ENCODE assay signal across 10 cellular contexts in genomic region chr5:378976-379742, GRCh38. TPM values are rescaled to one million over a fixed set of nuclear protein-coding genes. Genes with fewer than 3 reads are reported as not detected.
A peak's percentile ranks its signal among the peaks of the same experiment; 100 is the strongest.
DNase-seq lines count a peak whose midpoint lies in the region; ATAC-seq and TF ChIP-seq lines count a peak whose summit lies in the region.
"Had no signal": no experiment of that assay in that cellular context is flagged by ENCODE, and none has a peak within 500 bp of the region (broad histone marks: within the 10 kb centered on the region; RNA-seq: fewer than 3 reads in every experiment).

No MANE protein-coding gene starts in this region.

- peak; percentile 66 to 72 for ATAC-seq in activated T-cell treated with anti-CD3 and anti-CD28 coated beads, Interleukin-2, amount 50 U/mL, for 4 hours
- ATAC-seq in GM18502 (IDR thresholded peaks at IDR 0.05; ENCODE audit: poor library complexity, unreplicated experiment) (no peak), GM21526 (IDR thresholded peaks at IDR 0.05; ENCODE audit: low FRiP score, unreplicated experiment) (no peak)
- ATAC-seq: lower lobe of right lung, right cardiac atrium had no signal

- H2BK15ac ChIP-seq in mesenchymal stem cell (ENCODE audit: low read depth, poor library complexity, severe bottlenecking): no peak overlapping the region

- H3K27me3 ChIP-seq in mesenchymal stem cell (ENCODE audit: control insufficient read depth in 1 of 2, insufficient read depth in 1 of 2, low read length in 2 of 2): no peaks in the 10 kb centered on the region

- WGBS in mesenchymal stem cell: 95% methylated on average over 15 of the region's 16 CpGs

- no peak overlapping the region for H3K4me3 ChIP-seq in AG09309 (ENCODE audit: control insufficient read depth, low read depth, low read length)
- no peak overlapping the region for H3K4me3 ChIP-seq in mesenchymal stem cell (ENCODE audit: insufficient read depth in 1 of 2, low read depth in 1 of 2, low read length in 2 of 2)
- H3K4me3 ChIP-seq: lower lobe of right lung had no signal

- H3K4me1 ChIP-seq in mesenchymal stem cell (ENCODE audit: control insufficient read depth, insufficient read depth, low read depth, low read length): peaks cover 14% of the 10 kb centered on the region

- peak overlapping the region; percentile 2 to 19 for H3K4ac ChIP-seq in mesenchymal stem cell (ENCODE audit: low read depth in 1 of 2, low read length in 2 of 2)

- H3K36me3 Mint-ChIP-seq in activated T-cell treated with anti-CD3 and anti-CD28 coated beads, Interleukin-2, amount 50 U/mL, for 4 hours (ENCODE audit: insufficient read depth): peaks cover 4% of the 10 kb centered on the region

- peaks cover 0 to 9% of the 10 kb centered on the region in 2 experiments for H3K36me3 ChIP-seq in mesenchymal stem cell (ENCODE audit: control insufficient read depth in 1 of 2, insufficient read depth in 2 of 2, low read depth in 1 of 2, low read length in 2 of 2)
- H3K36me3 ChIP-seq: lower lobe of right lung had no signal

- H3K79me1 ChIP-seq in mesenchymal stem cell (replicated peaks; ENCODE audit: low read length, poor library complexity, severe bottlenecking): no peaks in the 10 kb centered on the region

- peak overlapping the region; percentile 74 for H4K91ac ChIP-seq in mesenchymal stem cell (ENCODE audit: low read length)

- peaks cover 7% of the 10 kb centered on the region for H3K27me3 Mint-ChIP-seq in activated T-cell treated with anti-CD3 and anti-CD28 coated beads, Interleukin-2, amount 50 U/mL, for 4 hours (ENCODE audit: low read depth)

- H2BK5ac ChIP-seq in mesenchymal stem cell (ENCODE audit: low read depth, low read length, poor library complexity, severe bottlenecking): no peak overlapping the region

- no peak overlapping the region for H2BK120ac ChIP-seq in mesenchymal stem cell (ENCODE audit: low read depth, low read length)

- peaks cover 59% of the 10 kb centered on the region for H3K4me1 Mint-ChIP-seq in activated T-cell treated with anti-CD3 and anti-CD28 coated beads, Interleukin-2, amount 50 U/mL, for 4 hours (ENCODE audit: low read depth)

- peaks cover 4% of the 10 kb centered on the region for H3K9me3 Mint-ChIP-seq in activated T-cell treated with anti-CD3 and anti-CD28 coated beads, Interleukin-2, amount 50 U/mL, for 4 hours

- TF ChIP-seq CTCF in AG09309 (IDR thresholded peaks at IDR 0.05; ENCODE audit: control insufficient read depth, insufficient read depth, low read depth, low read length, missing control alignments): no peak

- H3K9me3 ChIP-seq in mesenchymal stem cell (ENCODE audit: control insufficient read depth, low read length): no peaks in the 10 kb centered on the region

- H3K14ac ChIP-seq in mesenchymal stem cell (ENCODE audit: low read length in 2 of 2): peak overlapping the region in 1 of 2 experiments; percentile 2

- H3K9ac ChIP-seq in mesenchymal stem cell (ENCODE audit: low read length): peak overlapping the region; percentile 8

- H3K4me3 Mint-ChIP-seq in activated T-cell treated with anti-CD3 and anti-CD28 coated beads, Interleukin-2, amount 50 U/mL, for 4 hours: peak overlapping the region; percentile 64

- no peak overlapping the region for H2AK5ac ChIP-seq in mesenchymal stem cell (ENCODE audit: low read length, severe bottlenecking)

- peak overlapping the region; percentile 29 to 98 for H2BK12ac ChIP-seq in mesenchymal stem cell (ENCODE audit: low read length in 2 of 2)

- no peak overlapping the region for H3K23ac ChIP-seq in mesenchymal stem cell (ENCODE audit: low read length in 2 of 2)

- DNase-seq in AG09309 (ENCODE audit: low read depth) (peak; percentile 42), HCEC 1CT (peak; percentile 45), mesenchymal stem cell (peak; percentile 71), kidney tubule cell (ENCODE audit: low spot score) (no peak)
- no peak for DNase-seq in activated T-cell treated with anti-CD3 and anti-CD28 coated beads, Interleukin-2, amount 50 U/mL, for 4 hours
- no peak for DNase-seq in stimulated activated CD4-positive, alpha-beta T cell treated with anti-CD3 and anti-CD28 coated beads, Interleukin-12 subunit alpha, Interleukin-12 subunit beta, amount 100 ng/mL, for 4 hours
- DNase-seq: lower lobe of right lung had no signal

- H2AFZ ChIP-seq in mesenchymal stem cell (ENCODE audit: low read depth, low read length): no peak overlapping the region

- H4K8ac ChIP-seq in mesenchymal stem cell (ENCODE audit: low read length): peak overlapping the region; percentile 21

- no peak overlapping the region for H3K4me2 ChIP-seq in mesenchymal stem cell (ENCODE audit: low read length, poor library complexity, severe bottlenecking)

- peak overlapping the region; percentile 25 to 67 for H3K18ac ChIP-seq in mesenchymal stem cell (ENCODE audit: low read depth in 1 of 2, low read length in 2 of 2)

- no peak overlapping the region for H3K27ac ChIP-seq in mesenchymal stem cell (ENCODE audit: low read length, poor library complexity, severe bottlenecking)
- H3K27ac ChIP-seq: lower lobe of right lung had no signal

RNA-seq across cellular contexts. Expression of gene AHRR, which starts 57.6 kb away (rescaled TPM):
- 10 to 100 TPM; 17.2 to 22.8 (median 22.2) TPM for total RNA-seq in activated T-cell treated with anti-CD3 and anti-CD28 coated beads, Interleukin-2, amount 50 U/mL, for 4 hours
- polyA plus RNA-seq in mesenchymal stem cell (2013, experiment 1 of 2): 12.1 TPM
- 12.0 TPM for polyA plus RNA-seq in mesenchymal stem cell (2013, experiment 2 of 2)

Comparison
In these comparisons a context has a peak if more than half of its experiments do, and no peak if none do; other contexts are left out.
1. DNase-seq: peak in AG09309 (single experiment), HCEC 1CT (single experiment) and mesenchymal stem cell (single experiment); none in activated T-cell treated with anti-CD3 and anti-CD28 coated beads, Interleukin-2, amount 50 U/mL, for 4 hours (single experiment), kidney tubule cell (single experiment) and stimulated activated CD4-positive, alpha-beta T cell treated with anti-CD3 and anti-CD28 coated beads, Interleukin-12 subunit alpha, Interleukin-12 subunit beta, amount 100 ng/mL, for 4 hours (single experiment).
2. ATAC-seq: peak in activated T-cell treated with anti-CD3 and anti-CD28 coated beads, Interleukin-2, amount 50 U/mL, for 4 hours (2 of 2); none in GM18502 (single experiment) and GM21526 (single experiment).